1 cellular context compared by ENCODE assay signal in genomic region chr7:130273081-130273699, GRCh38.
TF ChIP-seq lines count a peak whose summit lies in the region.

No MANE protein-coding gene starts in this region.

TF ChIP-seq in K562, 482 proteins besides CTCF, POLR2A, EP300 and RAD21 (continued from another document):
- TF ChIP-seq E2F6 (IDR thresholded peaks at IDR 0.05; ENCODE audit: borderline replicate concordance in 1 of 2, extremely low read depth in 1 of 2, insufficient read depth in 1 of 2, insufficient read length in 1 of 2, low read depth in 1 of 2, low read length in 1 of 2, poor library complexity in 1 of 2, severe bottlenecking in 1 of 2): peak in 1 of 2 experiments; percentile 31
- TF ChIP-seq SIRT6 (IDR thresholded peaks at IDR 0.05; ENCODE audit: low read depth, low read length): no peak
- peak; percentile 26; the same call in 1 of the 2 replicates for TF ChIP-seq MGA (IDR thresholded peaks at IDR 0.05)
- no peak for TF ChIP-seq U2AF1 (optimal IDR thresholded peaks at IDR 0.05; ENCODE audit: low read depth, low read length)
- no peak for TF ChIP-seq POLR3A (IDR thresholded peaks at IDR 0.05; ENCODE audit: borderline replicate concordance, extremely low read depth, insufficient read depth, insufficient read length)
- TF ChIP-seq ZC3H11A (IDR thresholded peaks at IDR 0.05; ENCODE audit: low read depth, low read length): no peak
- TF ChIP-seq FOS (IDR thresholded peaks at IDR 0.05; ENCODE audit: extremely low read depth, insufficient read length): no peak
- no peak for TF ChIP-seq RNF219 (CRISPR knock-in tag; IDR thresholded peaks at IDR 0.05)
- TF ChIP-seq ZNF384 (IDR thresholded peaks at IDR 0.05; ENCODE audit: low read depth, low read length): peak; percentile 61; the same call in 1 of the 2 replicates
- no peak for TF ChIP-seq BRD4 (IDR thresholded peaks at IDR 0.05)
- TF ChIP-seq ZNF512 (tag; IDR thresholded peaks at IDR 0.05): 0 out of 2 replicates have a peak, but pooled peaks have one; percentile 20
- no peak for TF ChIP-seq HBP1 (CRISPR knock-in tag; IDR thresholded peaks at IDR 0.05)
- TF ChIP-seq ZNF639 (CRISPR knock-in tag; conservative IDR thresholded peaks at IDR 0.05 in 1 of 2, IDR thresholded peaks at IDR 0.05 in 1 of 2): no peak
